Comparison of ENCODE assay signal across 7 cellular contexts in genomic region chrX:35380808-35381700, GRCh38.
A peak's percentile ranks its signal among the peaks of the same experiment; 100 is the strongest.
DNase-seq lines count a peak whose midpoint lies in the region; ATAC-seq and TF ChIP-seq lines count a peak whose summit lies in the region.

No MANE protein-coding gene starts in this region.

- CTCF ChIA-PET in HEK293 (lab: Yijun Ruan, JAX): interaction anchor here (0.6 to 1.9 kb wide), 11 partner anchors 8 to 1518 kb away, joined by 3 to 9 read pairs (median 6); no protein-coding TSS in a partner anchor

- peaks cover 0 to 12% of the 10 kb centered on the region in 2 donors for H3K27me3 ChIP-seq in breast epithelium
- H3K27me3 ChIP-seq in osteoblast (ENCODE audit: insufficient read depth, low read length): no peaks in the 10 kb centered on the region

- POLR2A ChIA-PET in HEK293 (lab: Yijun Ruan, JAX): no interaction called here

- H3K4me1 ChIP-seq in HEK293 (ENCODE audit: control insufficient read depth, insufficient read depth, low read length): no peaks in the 10 kb centered on the region
- H3K4me1 ChIP-seq in breast epithelium: no peaks in the 10 kb centered on the region
- no peaks in the 10 kb centered on the region for H3K4me1 ChIP-seq in osteoblast (ENCODE audit: insufficient read depth, low read length)

- intact Hi-C loops in breast epithelium (cut with DNase I; ENCODE audit: low total_unique reads): no loop called here

- H3K4me3 ChIP-seq in HEK293 (ENCODE audit: low read depth, low read length) (no peak overlapping the region), breast epithelium (no peak overlapping the region), osteoblast (ENCODE audit: insufficient read depth, low read length) (no peak overlapping the region)

- peak; percentile 78 for TF ChIP-seq CTCF in GM13977 (IDR thresholded peaks at IDR 0.05; ENCODE audit: extremely low read depth, insufficient read depth, missing control alignments)
- TF ChIP-seq CTCF in HEK293 (tag by site-specific recombination; IDR thresholded peaks at IDR 0.05): 0 out of 2 replicates have a peak, but pooled peaks have one; percentile 25
- peak in 2 of 3 donors; percentile 33 to 34 for TF ChIP-seq CTCF in breast epithelium (IDR thresholded peaks at IDR 0.05)
- TF ChIP-seq CTCF in osteoblast (IDR thresholded peaks at IDR 0.05; ENCODE audit: extremely low read depth, low read depth, low read length): peak; percentile 42

- ATAC-seq in HG03521 (IDR thresholded peaks at IDR 0.05; ENCODE audit: unreplicated experiment): no peak

- no peak for TF ChIP-seq POLR2A in breast epithelium (IDR thresholded peaks at IDR 0.05)

- no peaks in the 10 kb centered on the region for H4K20me1 ChIP-seq in osteoblast (ENCODE audit: insufficient read depth, low read length)

- H3K79me2 ChIP-seq in osteoblast (ENCODE audit: insufficient read depth, low read length): no peaks in the 10 kb centered on the region

- in situ Hi-C loops in GM13977 (cut with MboI; ENCODE audit: low pct_unique_long_range_greater_than_20kb, low sequenced_read_pairs, unreplicated experiment): no loop called here

- DNase-seq in GM13977 (ENCODE audit: low spot score) (peak; percentile 19), MV-4-11 (lab: John Stamatoyannopoulos, UW) (peak; percentile 35), breast epithelium (ENCODE audit: low spot score in 2 of 2) (no peak), osteoblast (ENCODE audit: insufficient read length, low spot score, missing footprints) (no peak), NCI-H1048 (lab: John Stamatoyannopoulos, UW) (no peak)

- no peak overlapping the region for H3K4me2 ChIP-seq in osteoblast (ENCODE audit: insufficient read depth, low read length)

- no peak overlapping the region for H2AFZ ChIP-seq in osteoblast (ENCODE audit: low read length)

- no peak overlapping the region for H3K27ac ChIP-seq in HEK293 (ENCODE audit: extremely low read depth, low read depth, low read length)
- H3K27ac ChIP-seq in breast epithelium: no peak overlapping the region
- no peak overlapping the region for H3K27ac ChIP-seq in osteoblast (ENCODE audit: low read depth, low read length)

- H3K36me3 ChIP-seq in HEK293 (ENCODE audit: control insufficient read depth in 2 of 2, insufficient read depth in 1 of 2, low read length in 2 of 2) (no peaks in the 10 kb centered on the region), breast epithelium (no peaks in the 10 kb centered on the region), osteoblast (ENCODE audit: insufficient read depth, low read length) (no peaks in the 10 kb centered on the region)

- H3K9me3 ChIP-seq in HEK293 (ENCODE audit: control insufficient read depth, insufficient read depth, low read depth, low read length): no peaks in the 10 kb centered on the region; the same call in 1 of the 2 replicates
- no peaks in the 10 kb centered on the region for H3K9me3 ChIP-seq in breast epithelium
- H3K9me3 ChIP-seq in osteoblast (ENCODE audit: low read depth, low read length): no peaks in the 10 kb centered on the region

TF ChIP-seq in HEK293, 187 proteins besides CTCF, POLR2A, EP300 and RAD21:
- TF ChIP-seq ZNF626 (tag by site-specific recombination; IDR thresholded peaks at IDR 0.05): no peak
- peak; percentile 24 for TF ChIP-seq ZNF654 (tag by site-specific recombination; IDR thresholded peaks at IDR 0.05; ENCODE audit: low read depth)
- TF ChIP-seq ZNF133 (tag by site-specific recombination; IDR thresholded peaks at IDR 0.05): no peak
- no peak for TF ChIP-seq GLI4 (tag by site-specific recombination; IDR thresholded peaks at IDR 0.05)
- TF ChIP-seq ZNF248 (tag by site-specific recombination; IDR thresholded peaks at IDR 0.05): no peak
- TF ChIP-seq ZNF488 (tag by site-specific recombination; IDR thresholded peaks at IDR 0.05): no peak

Comparison
In these comparisons a context has a peak if more than half of its experiments do, and no peak if none do; other contexts are left out.
1. DNase-seq: peak in GM13977 (single experiment) and MV-4-11 (single experiment); none in breast epithelium (0 of 2), osteoblast (single experiment) and NCI-H1048 (single experiment).
2. CTCF ChIP-seq: peak in every context shown above with its lines; median percentile 78 in GM13977; 42 in osteoblast; 34 in breast epithelium; 25 in HEK293.